15 cellular contexts compared by ENCODE assay signal in the genomic region with DNA sequence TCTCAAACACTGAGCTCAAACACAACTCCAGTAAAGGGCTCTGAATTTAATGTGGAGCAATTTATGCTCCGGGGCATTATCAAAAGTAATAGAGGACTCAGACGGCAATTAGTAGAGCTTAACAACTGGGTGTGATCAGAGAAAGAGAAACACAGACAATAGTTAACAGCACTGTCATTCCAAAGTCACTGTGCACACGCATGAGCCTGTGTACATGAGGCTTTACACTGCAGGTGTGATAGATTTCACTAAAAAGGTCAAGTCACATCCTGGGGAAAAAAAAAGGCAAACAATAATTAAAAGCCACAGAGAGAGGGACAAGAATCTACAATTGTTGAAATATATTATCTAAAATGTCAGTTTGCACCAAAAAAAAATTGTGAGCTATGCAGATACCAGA.
A peak's percentile ranks its signal among the peaks of the same experiment; 100 is the strongest.
DNase-seq lines count a peak whose midpoint lies in the region; ATAC-seq and TF ChIP-seq lines count a peak whose summit lies in the region.
"Had no signal": no experiment of that assay in that cellular context is flagged by ENCODE, and none has a peak within 500 bp of the region (broad histone marks: within the 10 kb centered on the region; RNA-seq: fewer than 3 reads in every experiment).

No MANE protein-coding gene starts in this region.

- H3K9me3 ChIP-seq in mucosa of descending colon: no peaks in the 10 kb centered on the region
- H3K9me3 ChIP-seq: BLaER1 had no signal

- H3K36me3 ChIP-seq in mucosa of descending colon (ENCODE audit: low read depth): no peaks in the 10 kb centered on the region
- H3K36me3 ChIP-seq: BLaER1 had no signal

- ATAC-seq in mucosa of descending colon (peak; percentile 10), HG02885 (IDR thresholded peaks at IDR 0.05; ENCODE audit: poor library complexity, unreplicated experiment) (no peak)
- ATAC-seq: HCT116 had no signal

- TF ChIP-seq CTCF in mucosa of descending colon (IDR thresholded peaks at IDR 0.05): no peak

- intact Hi-C loops in mucosa of descending colon (cut with DNase I, micrococcal nuclease): no loop called here

- H3K4me3 ChIP-seq in mucosa of descending colon: no peak overlapping the region
- H3K4me3 ChIP-seq: BLaER1 had no signal

- DNase-seq in NCI-H460 (ENCODE audit: extremely low read depth, low read depth) (peak; percentile 92), NCI-H748 treated with DMSO at 0.1 percent for 48 hours (lab: John Stamatoyannopoulos, UW) (peak; percentile 90), mucosa of descending colon (no peak), T-helper 9 cell (no peak), NK-92 (lab: John Stamatoyannopoulos, UW; ENCODE audit: unreplicated experiment) (no peak)
- DNase-seq: Calu3; CD4-positive, alpha-beta T cell; CD8-positive, alpha-beta memory T cell; COR-L47; DND-41; GOT3; H9 had no signal

- H3K4me1 ChIP-seq in mucosa of descending colon (ENCODE audit: low read depth): no peaks in the 10 kb centered on the region
- H3K4me1 ChIP-seq: BLaER1 had no signal

Comparison
In these comparisons a context has a peak if more than half of its experiments do, and no peak if none do; other contexts are left out.
1. DNase-seq: peak in NCI-H460 (single experiment) and NCI-H748 treated with DMSO at 0.1 percent for 48 hours (single experiment); none in mucosa of descending colon (0 of 3), T-helper 9 cell (single experiment) and NK-92 (single experiment).